Comparison of ENCODE assay signal across 11 cellular contexts in the genomic region with DNA sequence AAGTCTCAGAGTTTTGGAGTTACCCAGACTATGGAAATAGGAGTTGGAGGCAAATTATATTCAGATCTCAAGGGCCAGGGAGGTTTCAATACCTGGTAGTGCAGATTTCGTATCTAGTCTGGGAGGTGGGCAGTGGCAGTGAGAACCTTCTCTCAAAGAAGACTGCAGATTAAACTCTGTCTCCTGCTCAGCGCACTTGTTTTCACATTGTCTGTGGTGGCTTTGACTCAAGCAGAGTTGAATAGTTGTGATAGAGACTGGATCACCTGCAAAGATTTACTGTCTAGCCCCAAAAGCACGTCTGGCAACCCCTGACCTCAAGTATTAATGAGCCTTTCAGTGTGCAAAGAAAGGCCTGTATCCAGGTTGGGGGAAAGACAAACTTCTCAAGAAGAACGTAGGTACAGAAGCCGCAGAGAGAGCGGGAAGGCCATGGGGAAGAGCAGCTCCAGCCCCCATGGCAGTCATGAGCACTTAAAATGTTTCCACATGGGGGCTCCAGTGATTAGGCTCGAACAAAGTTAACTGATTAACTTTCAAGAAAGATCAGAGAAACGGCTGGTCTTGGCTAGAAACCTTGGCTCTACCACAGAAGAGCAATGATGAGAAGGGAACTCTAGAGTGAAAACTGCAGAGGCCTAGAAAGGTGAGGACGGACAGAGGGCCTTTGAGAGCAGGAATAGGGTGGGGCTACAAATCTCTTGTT. TPM values are rescaled to one million over a fixed set of nuclear protein-coding genes. Genes with fewer than 3 reads are reported as not detected.
DNase-seq lines count a peak whose midpoint lies in the region; ATAC-seq and TF ChIP-seq lines count a peak whose summit lies in the region.
"Had no signal": no experiment of that assay in that cellular context is flagged by ENCODE, and none has a peak within 500 bp of the region (broad histone marks: within the 10 kb centered on the region; RNA-seq: fewer than 3 reads in every experiment).

No MANE protein-coding gene starts in this region.

- intact Hi-C loops in right lobe of liver (cut with DNase I) = no loop called here

- DNase-seq in NOMO-1 treated with DMSO at 0.1 percent for 48 hours (lab: John Stamatoyannopoulos, UW; ENCODE audit: unreplicated experiment) (peak; percentile 23), NOMO-1 treated with dmso at 0.1 percent for 144 hours (lab: John Stamatoyannopoulos, UW; ENCODE audit: unreplicated experiment) (no peak), right lobe of liver (no peak), suprapubic skin (ENCODE audit: low spot score in 2 of 2) (no peak), UCSD-AML1 (lab: John Stamatoyannopoulos, UW; ENCODE audit: unreplicated experiment) (no peak), OCI-M2 (lab: John Stamatoyannopoulos, UW; ENCODE audit: unreplicated experiment) (no peak)
- no peak for DNase-seq in activated naive CD8-positive, alpha-beta T cell treated with anti-CD3 and anti-CD28 coated beads for 36 hours
- DNase-seq: EL, HCEC 1CT had no signal

- H3K4me3 ChIP-seq in right lobe of liver (no peak overlapping the region), suprapubic skin (no peak overlapping the region)

- peaks cover 48% of the 10 kb centered on the region for H3K4me1 Mint-ChIP-seq in activated naive CD8-positive, alpha-beta T cell treated with anti-CD3 and anti-CD28 coated beads for 36 hours

- H3K27me3 Mint-ChIP-seq in activated naive CD8-positive, alpha-beta T cell treated with anti-CD3 and anti-CD28 coated beads for 36 hours = no peaks in the 10 kb centered on the region

- H3K4me1 ChIP-seq in right lobe of liver (peaks cover 0 to 12% (median 6%) of the 10 kb centered on the region in 4 donors), suprapubic skin (peaks cover 8% of the 10 kb centered on the region)

- H3K36me3 Mint-ChIP-seq in activated naive CD8-positive, alpha-beta T cell treated with anti-CD3 and anti-CD28 coated beads for 36 hours = peaks cover 42% of the 10 kb centered on the region

- 68% methylated on average over 6 of the region's 9 CpGs for WGBS in right lobe of liver (ENCODE audit: insufficient coverage, low coverage, low lambda C conversion rate, missing lambda C conversion rate)
- 79% methylated on average over 9 of the region's 9 CpGs for WGBS in suprapubic skin

- no peak for TF ChIP-seq EP300 in suprapubic skin (IDR thresholded peaks at IDR 0.05)

- no peaks in the 10 kb centered on the region for H3K36me3 ChIP-seq in right lobe of liver
- no peaks in the 10 kb centered on the region for H3K36me3 ChIP-seq in suprapubic skin

- peak overlapping the region; percentile 97 for H3K27ac Mint-ChIP-seq in activated naive CD8-positive, alpha-beta T cell treated with anti-CD3 and anti-CD28 coated beads for 36 hours

- H3K27ac ChIP-seq in right lobe of liver (peak overlapping the region; percentile 60 to 74 (median 72)), suprapubic skin (peak overlapping the region; percentile 75)

- H3K9me3 ChIP-seq in right lobe of liver = no peaks in the 10 kb centered on the region
- H3K9me3 ChIP-seq in suprapubic skin = no peaks in the 10 kb centered on the region

- peak overlapping the region; percentile 67 for H3K4me3 Mint-ChIP-seq in activated naive CD8-positive, alpha-beta T cell treated with anti-CD3 and anti-CD28 coated beads for 36 hours

- no peaks in the 10 kb centered on the region for H3K27me3 ChIP-seq in right lobe of liver
- H3K27me3 ChIP-seq in suprapubic skin = no peaks in the 10 kb centered on the region

- ATAC-seq in right lobe of liver (no peak), esophagus mucosa (no peak)

- TF ChIP-seq CTCF in right lobe of liver (IDR thresholded peaks at IDR 0.05) (no peak), suprapubic skin (IDR thresholded peaks at IDR 0.05) (no peak)

- H3K9me3 Mint-ChIP-seq in activated naive CD8-positive, alpha-beta T cell treated with anti-CD3 and anti-CD28 coated beads for 36 hours = peaks cover 10% of the 10 kb centered on the region

- TF ChIP-seq POLR2A in right lobe of liver (IDR thresholded peaks at IDR 0.05) (no peak), suprapubic skin (IDR thresholded peaks at IDR 0.05) (no peak)

RNA-seq across cellular contexts. Expression of a gene that starts 15.3 kb away (rescaled TPM):
- total RNA-seq in activated naive CD8-positive, alpha-beta T cell treated with anti-CD3 and anti-CD28 coated beads for 36 hours = 10 to 100 TPM; 26.1 to 26.4 TPM
- total RNA-seq in right lobe of liver (1 to 10 TPM in 1 of 6 experiments, under 1 TPM in 5; 0.18 to 1.2 (median 0.70) TPM), suprapubic skin (1 to 10 TPM; 1.8 to 4.6 (median 2.4) TPM), esophagus mucosa (2.2 TPM)
- total RNA-seq: A172 had no signal

RNA-seq across cellular contexts. Expression of a gene that starts 46.5 kb away (rescaled TPM):
- total RNA-seq in activated naive CD8-positive, alpha-beta T cell treated with anti-CD3 and anti-CD28 coated beads for 36 hours = 10 to 100 TPM; 66.8 to 71.5 TPM
- total RNA-seq in right lobe of liver (10 to 100 TPM in 5 of 6 experiments, 1 to 10 TPM in 1; 8.6 to 20.3 (median 12.6) TPM), suprapubic skin (10 to 100 TPM; 17.5 to 58.4 (median 25.4) TPM), esophagus mucosa (16.0 TPM)
